ENCODE assay signal across 1 cellular context in genomic region chr14:94771906-94772468, GRCh38.
TF ChIP-seq lines count a peak whose summit lies in the region.

No MANE protein-coding gene starts in this region.

TF ChIP-seq in SK-N-SH, 30 proteins besides CTCF, POLR2A, EP300 and RAD21 (continued from another document):
- no peak for TF ChIP-seq USF2 (IDR thresholded peaks at IDR 0.05; ENCODE audit: borderline replicate concordance, low read depth, low read length)
